ENCODE assay signal across 24 cellular contexts in genomic region chr17:36151891-36152638, GRCh38. TPM values are rescaled to one million over a fixed set of nuclear protein-coding genes. Genes with fewer than 3 reads are reported as not detected.
DNase-seq lines count a peak whose midpoint lies in the region; ATAC-seq, FAIRE-seq and TF ChIP-seq lines count a peak whose summit lies in the region.
"Had no signal": no experiment of that assay in that cellular context is flagged by ENCODE, and none has a peak within 500 bp of the region (broad histone marks: within the 10 kb centered on the region; RNA-seq: fewer than 3 reads in every experiment).

No MANE protein-coding gene starts in this region.

- ATAC-seq in K562, result no peak
- ATAC-seq: CD8-positive, alpha-beta T cell; GM12878 had no signal

- intact Hi-C loops in K562 (cut with micrococcal nuclease), result no loop called here
- intact Hi-C loops in activated CD4-positive, alpha-beta memory T cell treated with anti-CD3 and anti-CD28 coated beads for 36 hours (cut with micrococcal nuclease), result no loop called here

- H3K4me3 Mint-ChIP-seq in activated CD4-positive, alpha-beta memory T cell treated with anti-CD3 and anti-CD28 coated beads for 36 hours, result no peak overlapping the region
- H3K4me3 Mint-ChIP-seq: B cell; CD4-positive, CD25-positive, alpha-beta regulatory T cell; CD8-positive, alpha-beta T cell; HFFc6 had no signal

- no peak overlapping the region for H3K27ac ChIP-seq in K562 (ENCODE audit: extremely low read depth, low read depth, low read length)
- H3K27ac ChIP-seq: 22Rv1, BLaER1, C4-2B, GM23248 had no signal

- H3K9me1 ChIP-seq in K562 (ENCODE audit: control insufficient read depth, insufficient read depth, low read length), result no peaks in the 10 kb centered on the region

- in situ Hi-C loops in K562 (cut with MboI), result no loop called here

- H2AFZ ChIP-seq in K562 (ENCODE audit: low read depth, low read length), result no peak overlapping the region
- H2AFZ ChIP-seq: GM23248 had no signal

- TF ChIP-seq CTCF in K562 (IDR thresholded peaks at IDR 0.05 in 2 of 3, conservative IDR thresholded peaks at IDR 0.05 in 1 of 3; ENCODE audit: insufficient read depth in 2 of 3, low read depth in 1 of 3, low read length in 3 of 3), result no peak

- H3K4me3 ChIP-seq in K562 (no peak overlapping the region), MG63 (no peak overlapping the region)
- H3K4me3 ChIP-seq: BLaER1, GM12878, GM23248 had no signal

- H3K4me1 ChIP-seq in K562 (replicated peaks in 1 of 2; ENCODE audit: control insufficient read depth in 2 of 2, insufficient read depth in 2 of 2, low read length in 2 of 2), result peaks cover 3 to 5% of the 10 kb centered on the region in 2 experiments; a peak in 2 of 5 replicates
- H3K4me1 ChIP-seq: BLaER1, Caco-2 had no signal

- no peaks in the 10 kb centered on the region for H4K20me1 ChIP-seq in K562 (replicated peaks; ENCODE audit: control insufficient read depth, insufficient read depth, low read length)
- H4K20me1 ChIP-seq: BLaER1 had no signal

- CTCF ChIA-PET in K562 (lab: Yijun Ruan, JAX; ENCODE audit: low intra/inter-chr PET ratio), result interaction anchor here (0.6 kb wide), 1 partner anchor 182 kb away, joined by 4 read pairs; no protein-coding TSS in a partner anchor
- CTCF ChIA-PET in activated CD4-positive, alpha-beta memory T cell treated with anti-CD3 and anti-CD28 coated beads for 36 hours (lab: Charles Lee), result interaction anchor here (0.7 to 11.9 kb wide), 5 partner anchors 9 to 181 kb away, joined by 3 to 433 read pairs (median 3); no protein-coding TSS in a partner anchor

- FAIRE-seq in K562 (lab: Jason Lieb, UNC), result no peak
- FAIRE-seq: A204.1, G401.6, GM12878, GM19239, H1 had no signal

- H3K27me3 Mint-ChIP-seq in activated CD4-positive, alpha-beta memory T cell treated with anti-CD3 and anti-CD28 coated beads for 36 hours, result peaks cover 34% of the 10 kb centered on the region

- H3K9ac ChIP-seq in K562 (ENCODE audit: insufficient read depth in 1 of 2, low read depth in 2 of 2, low read length in 2 of 2), result no peak overlapping the region
- H3K9ac ChIP-seq: BLaER1, GM23248 had no signal

- H3K4me2 ChIP-seq in K562 (ENCODE audit: insufficient read depth, low read length), result no peak overlapping the region
- H3K4me2 ChIP-seq: BLaER1 had no signal

- peaks cover 9% of the 10 kb centered on the region for H3K4me1 Mint-ChIP-seq in activated CD4-positive, alpha-beta memory T cell treated with anti-CD3 and anti-CD28 coated beads for 36 hours (ENCODE audit: low read depth)

- H3K79me2 ChIP-seq in K562 (ENCODE audit: control insufficient read depth, insufficient read depth, low read length), result no peaks in the 10 kb centered on the region

- POLR2A ChIA-PET in K562 (lab: Yijun Ruan, JAX), result no interaction called here
- POLR2A ChIA-PET in activated CD4-positive, alpha-beta memory T cell treated with anti-CD3 and anti-CD28 coated beads for 36 hours (lab: Charles Lee), result no interaction called here

- peaks cover 2 to 16% of the 10 kb centered on the region in 2 experiments; a peak in 2 of 5 replicates for H3K27me3 ChIP-seq in K562 (ENCODE audit: control insufficient read depth in 2 of 2, insufficient read depth in 2 of 2, low read length in 2 of 2)
- peaks cover 10% of the 10 kb centered on the region for H3K27me3 ChIP-seq in MG63
- H3K27me3 ChIP-seq: BLaER1 had no signal

- BruUV-seq in K562 (replicated peaks; lab: Mats Ljungman, UMichigan), result no TSS peak

- no peaks in the 10 kb centered on the region for H3K9me3 Mint-ChIP-seq in activated CD4-positive, alpha-beta memory T cell treated with anti-CD3 and anti-CD28 coated beads for 36 hours
- H3K9me3 Mint-ChIP-seq: CD4-positive, CD25-positive, alpha-beta regulatory T cell; CD8-positive, alpha-beta T cell; HFFc6 had no signal

- H3K9me3 ChIP-seq in K562 (replicated peaks; ENCODE audit: control insufficient read depth, insufficient read depth, low read depth, low read length) (no peaks in the 10 kb centered on the region), MG63 (no peaks in the 10 kb centered on the region)
- H3K9me3 ChIP-seq: BLaER1, Caco-2 had no signal

- H3K36me3 ChIP-seq in K562 (ENCODE audit: control insufficient read depth, insufficient read depth, low read length), result no peaks in the 10 kb centered on the region
- no peaks in the 10 kb centered on the region for H3K36me3 ChIP-seq in MG63
- H3K36me3 ChIP-seq: BLaER1 had no signal

- no peak for TF ChIP-seq EP300 in K562 (IDR thresholded peaks at IDR 0.05; ENCODE audit: low read length)

- no peak for TF ChIP-seq POLR2A in K562 (conservative IDR thresholded peaks at IDR 0.05)

- DNase-seq in HCEC 1CT, result peak; percentile 0
- peak; percentile 86 for DNase-seq in NCI-H82 (lab: John Stamatoyannopoulos, UW)
- no peak for DNase-seq in K562 (ENCODE audit: extremely low read depth in 1 of 4, low spot score in 3 of 4)
- DNase-seq in MG63, result no peak
- no peak for DNase-seq in LoVo (ENCODE audit: low spot score)
- DNase-seq in activated CD4-positive, alpha-beta memory T cell treated with anti-CD3 and anti-CD28 coated beads for 36 hours, result no peak
- DNase-seq: Caco-2; CD4-positive, CD25-positive, alpha-beta regulatory T cell; CD8-positive, alpha-beta T cell; DMS153; DND-41; H7; HFFc6 had no signal

- TF ChIP-seq RAD21 in K562 (CRISPR knock-in tag; conservative IDR thresholded peaks at IDR 0.05 in 1 of 2, IDR thresholded peaks at IDR 0.05 in 1 of 2), result no peak

- 2% methylated on average over 4 of the region's 4 CpGs for WGBS in K562 (ENCODE audit: insufficient coverage, low coverage, missing lambda C conversion rate)

- no peaks in the 10 kb centered on the region for H3K36me3 Mint-ChIP-seq in activated CD4-positive, alpha-beta memory T cell treated with anti-CD3 and anti-CD28 coated beads for 36 hours
- H3K36me3 Mint-ChIP-seq: CD4-positive, CD25-positive, alpha-beta regulatory T cell; CD8-positive, alpha-beta T cell had no signal

- no peak overlapping the region for H3K27ac Mint-ChIP-seq in activated CD4-positive, alpha-beta memory T cell treated with anti-CD3 and anti-CD28 coated beads for 36 hours
- H3K27ac Mint-ChIP-seq: B cell; CD4-positive, CD25-positive, alpha-beta regulatory T cell; CD8-positive, alpha-beta T cell; HFFc6 had no signal

RNA-seq across cellular contexts. Expression of gene TBC1D3B, which starts 24.4 kb away (rescaled TPM):
- 2.6 and 3.3 TPM in 2 replicates for total RNA-seq in K562 (2011; cell fraction: chromatin; rRNA removed; ENCODE audit: low replicate concordance)
- total RNA-seq in K562 (2011; cell fraction: nucleolus; rRNA removed), result 2.8 TPM in 1 of 2 replicates, not detected in the other
- 1.2 TPM in 1 of 2 replicates, not detected in the other for total RNA-seq in K562 (2011; cell fraction: nucleoplasm; rRNA removed)
- total RNA-seq in K562 (2014; rRNA removed) (not detected in 2 replicates), K562 (2014; rRNA removed; fragmentation: Illumina TruSeq; extraction: Trizol) (not detected in 2 replicates), K562 (2015; rRNA removed; fragmentation: Illumina TruSeq; extraction: Trizol) (0.29 and 0.83 TPM in 2 replicates), K562 (2021) (0.51 and 0.60 TPM in 2 replicates)
- polyA plus RNA-seq in K562 (2011; rRNA removed) (not detected in 2 replicates), K562 (2014; fragmentation: Illumina TruSeq; extraction: Trizol) (not detected in 2 replicates), K562 (2014; fragmentation: Nextera tagmentation; extraction: Ambion mirVana) (not detected), K562 (2014; rRNA removed) (not detected in 2 replicates)
- not detected in 2 replicates for polyA plus RNA-seq in K562 (2011; cell fraction: cytosol; rRNA removed)
- 1.2 and 2.8 TPM in 2 replicates for polyA plus RNA-seq in K562 (2011; cell fraction: nucleus; rRNA removed)
- 0.33 and 1.3 TPM in 2 replicates for polyA plus RNA-seq in K562 (2012)
- not detected in 2 replicates for polyA minus RNA-seq in K562 (2011; rRNA and poly(A)+ RNA removed)
- not detected in 2 replicates for polyA minus RNA-seq in K562 (2011; cell fraction: cytosol; rRNA and poly(A)+ RNA removed)
- polyA minus RNA-seq in K562 (2011; cell fraction: nucleus; rRNA and poly(A)+ RNA removed), result not detected in 2 replicates
- total RNA-seq in MG63 (2014; rRNA removed; shearing (Covaris generic); ENCODE audit: low replicate concordance), result not detected in 2 replicates
- total RNA-seq in activated CD4-positive, alpha-beta memory T cell treated with anti-CD3 and anti-CD28 coated beads for 36 hours, result 1 to 10 TPM; 5.6 to 8.1 TPM
- total RNA-seq: GM23248, H7 had no signal
- polyA plus RNA-seq: CD4-positive, CD25-positive, alpha-beta regulatory T cell had no signal

RNA-seq across cellular contexts. Expression of gene CCL3L1, which starts 44.5 kb away (rescaled TPM):
- total RNA-seq in K562 (2011; cell fraction: chromatin; rRNA removed; ENCODE audit: low replicate concordance), result not detected in 2 replicates
- total RNA-seq in K562 (2011; cell fraction: nucleolus; rRNA removed), result not detected in 2 replicates
- total RNA-seq in K562 (2011; cell fraction: nucleoplasm; rRNA removed), result not detected in 2 replicates
- total RNA-seq in K562 (2014; rRNA removed) (not detected in 2 replicates), K562 (2014; rRNA removed; fragmentation: Illumina TruSeq; extraction: Trizol) (not detected in 2 replicates), K562 (2015; rRNA removed; fragmentation: Illumina TruSeq; extraction: Trizol) (0.18 TPM in 1 of 2 replicates, not detected in the other), K562 (2021) (0.25 and 0.31 TPM in 2 replicates)
- polyA plus RNA-seq in K562 (2011; rRNA removed) (not detected in 2 replicates), K562 (2014; fragmentation: Illumina TruSeq; extraction: Trizol) (not detected in 2 replicates), K562 (2014; fragmentation: Nextera tagmentation; extraction: Ambion mirVana) (under 1 TPM in 1 of 2 experiments, not detected in 1; 0.10 TPM), K562 (2014; rRNA removed) (not detected in 2 replicates)
- not detected in 2 replicates for polyA plus RNA-seq in K562 (2011; cell fraction: cytosol; rRNA removed)
- polyA plus RNA-seq in K562 (2011; cell fraction: nucleus; rRNA removed), result not detected in 2 replicates
- polyA plus RNA-seq in K562 (2012), result 0.23 and 0.30 TPM in 2 replicates
- not detected in 2 replicates for polyA minus RNA-seq in K562 (2011; rRNA and poly(A)+ RNA removed)
- not detected in 2 replicates for polyA minus RNA-seq in K562 (2011; cell fraction: cytosol; rRNA and poly(A)+ RNA removed)
- polyA minus RNA-seq in K562 (2011; cell fraction: nucleus; rRNA and poly(A)+ RNA removed), result not detected in 2 replicates
- not detected in 2 replicates for total RNA-seq in MG63 (2014; rRNA removed; shearing (Covaris generic); ENCODE audit: low replicate concordance)
- total RNA-seq in activated CD4-positive, alpha-beta memory T cell treated with anti-CD3 and anti-CD28 coated beads for 36 hours, result 10 to 100 TPM; 23.8 to 24.5 TPM
- total RNA-seq: Caco-2; CD4-positive, CD25-positive, alpha-beta regulatory T cell; GM23248; H1; H7 had no signal
- polyA plus RNA-seq: AG04450; CD4-positive, CD25-positive, alpha-beta regulatory T cell; GM23248 had no signal

RNA-seq across cellular contexts. Expression of gene CCL4, which starts 48.4 kb away (rescaled TPM):
- total RNA-seq in K562 (2011; cell fraction: chromatin; rRNA removed; ENCODE audit: low replicate concordance), result not detected in 2 replicates
- total RNA-seq in K562 (2011; cell fraction: nucleolus; rRNA removed), result not detected in 2 replicates
- not detected in 2 replicates for total RNA-seq in K562 (2011; cell fraction: nucleoplasm; rRNA removed)
- total RNA-seq in K562 (2014; rRNA removed), result not detected in 2 replicates
- total RNA-seq in K562 (2014; rRNA removed; fragmentation: Illumina TruSeq; extraction: Trizol), result not detected in 2 replicates
- not detected in 2 replicates for total RNA-seq in K562 (2015; rRNA removed; fragmentation: Illumina TruSeq; extraction: Trizol)
- 0.91 and 1.1 TPM in 2 replicates for total RNA-seq in K562 (2021)
- polyA plus RNA-seq in K562 (2011; rRNA removed), result not detected in 2 replicates
- not detected in 2 replicates for polyA plus RNA-seq in K562 (2011; cell fraction: cytosol; rRNA removed)
- polyA plus RNA-seq in K562 (2011; cell fraction: nucleus; rRNA removed), result not detected in 2 replicates
- polyA plus RNA-seq in K562 (2012), result not detected in 2 replicates
- polyA plus RNA-seq in K562 (2014; fragmentation: Illumina TruSeq; extraction: Trizol), result not detected in 2 replicates
- not detected for polyA plus RNA-seq in K562 (2014; fragmentation: Nextera tagmentation; extraction: Ambion mirVana)
- polyA plus RNA-seq in K562 (2014; rRNA removed), result 0.13 TPM in 1 of 2 replicates, not detected in the other
- not detected in 2 replicates for polyA minus RNA-seq in K562 (2011; rRNA and poly(A)+ RNA removed)
- polyA minus RNA-seq in K562 (2011; cell fraction: cytosol; rRNA and poly(A)+ RNA removed), result not detected in 2 replicates
- polyA minus RNA-seq in K562 (2011; cell fraction: nucleus; rRNA and poly(A)+ RNA removed), result not detected in 2 replicates
- total RNA-seq in MG63 (2014; rRNA removed; shearing (Covaris generic); ENCODE audit: low replicate concordance), result not detected in 2 replicates
- 100 to 1,000 TPM; 917 to 966 TPM for total RNA-seq in activated CD4-positive, alpha-beta memory T cell treated with anti-CD3 and anti-CD28 coated beads for 36 hours
- total RNA-seq: Caco-2, GM23248, H1, H7, HFFc6 had no signal
- polyA plus RNA-seq: AG04450, GM23248, H1 had no signal

RNA-seq across cellular contexts. Expression of gene CCL4L2, which starts 58.8 kb away (rescaled TPM):
- total RNA-seq in K562 (2011; cell fraction: chromatin; rRNA removed; ENCODE audit: low replicate concordance), result not detected in 2 replicates
- total RNA-seq in K562 (2011; cell fraction: nucleolus; rRNA removed), result not detected in 2 replicates
- not detected in 2 replicates for total RNA-seq in K562 (2011; cell fraction: nucleoplasm; rRNA removed)
- total RNA-seq in K562 (2014; rRNA removed), result not detected in 2 replicates
- not detected in 2 replicates for total RNA-seq in K562 (2014; rRNA removed; fragmentation: Illumina TruSeq; extraction: Trizol)
- not detected in 2 replicates for total RNA-seq in K562 (2015; rRNA removed; fragmentation: Illumina TruSeq; extraction: Trizol)
- 0.38 and 0.42 TPM in 2 replicates for total RNA-seq in K562 (2021)
- not detected in 2 replicates for polyA plus RNA-seq in K562 (2011; rRNA removed)
- polyA plus RNA-seq in K562 (2011; cell fraction: cytosol; rRNA removed), result not detected in 2 replicates
- not detected in 2 replicates for polyA plus RNA-seq in K562 (2011; cell fraction: nucleus; rRNA removed)
- 0.17 TPM in 1 of 2 replicates, not detected in the other for polyA plus RNA-seq in K562 (2012)
- polyA plus RNA-seq in K562 (2014; fragmentation: Illumina TruSeq; extraction: Trizol), result not detected in 2 replicates
- polyA plus RNA-seq in K562 (2014; fragmentation: Nextera tagmentation; extraction: Ambion mirVana), result under 1 TPM; 0.11 to 0.51 TPM
- polyA plus RNA-seq in K562 (2014; rRNA removed), result 0.51 TPM in 1 of 2 replicates, not detected in the other
- not detected in 2 replicates for polyA minus RNA-seq in K562 (2011; rRNA and poly(A)+ RNA removed)
- polyA minus RNA-seq in K562 (2011; cell fraction: cytosol; rRNA and poly(A)+ RNA removed), result not detected in 2 replicates
- not detected in 2 replicates for polyA minus RNA-seq in K562 (2011; cell fraction: nucleus; rRNA and poly(A)+ RNA removed)
- not detected in 2 replicates for total RNA-seq in MG63 (2014; rRNA removed; shearing (Covaris generic); ENCODE audit: low replicate concordance)
- total RNA-seq in activated CD4-positive, alpha-beta memory T cell treated with anti-CD3 and anti-CD28 coated beads for 36 hours, result 10 to 100 TPM; 48.9 to 58.6 TPM
- total RNA-seq: Caco-2; CD4-positive, CD25-positive, alpha-beta regulatory T cell; GM23248; H1; H7; HFFc6 had no signal
- polyA plus RNA-seq: AG04450, H1 had no signal

Comparison
In these comparisons a context has a peak if more than half of its experiments do, and no peak if none do; other contexts are left out.
1. DNase-seq: peak in HCEC 1CT (single experiment) and NCI-H82 (single experiment); none in K562 (0 of 4), MG63 (single experiment), LoVo (single experiment) and activated CD4-positive, alpha-beta memory T cell treated with anti-CD3 and anti-CD28 coated beads for 36 hours (single experiment).
2. RNA of gene CCL3L1, which starts 44.5 kb away (total RNA-seq): 23.8 to 24.5 TPM in activated CD4-positive, alpha-beta memory T cell treated with anti-CD3 and anti-CD28 coated beads for 36 hours; 0.18 to 0.31 TPM in K562 and not detected in MG63; every median in the first group is over 10 times any median in the second.